15 cellular contexts compared by ENCODE assay signal in the genomic region with DNA sequence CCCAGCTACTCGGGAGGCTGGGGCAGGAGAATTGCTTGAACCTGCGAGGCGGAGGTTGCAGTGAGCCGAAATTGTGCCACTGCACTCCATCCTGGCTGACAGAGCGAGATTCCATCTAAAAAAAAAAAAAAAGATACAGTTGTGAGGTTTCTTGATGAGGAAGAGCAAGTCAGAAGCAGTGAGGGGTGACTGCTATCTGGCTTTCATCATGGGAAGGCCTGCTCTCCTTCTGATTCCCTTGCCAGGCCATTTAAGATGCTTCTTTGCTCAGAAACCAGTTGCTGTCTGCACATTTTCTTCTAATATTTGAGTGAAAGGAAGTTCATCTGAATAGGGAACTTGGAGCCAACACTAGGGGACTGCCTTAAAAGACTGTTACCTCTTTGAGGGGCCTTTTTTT.
"Had no signal": no experiment of that assay in that cellular context is flagged by ENCODE, and none has a peak within 500 bp of the region (broad histone marks: within the 10 kb centered on the region; RNA-seq: fewer than 3 reads in every experiment).

No MANE protein-coding gene starts in this region.

- DNase-seq: activated CD8-positive, alpha-beta memory T cell treated with anti-CD3 and anti-CD28 coated beads, Interleukin-2, amount 50 U/mL, for 4 hours; activated naive CD4-positive, alpha-beta T cell; colonic mucosa; effector CD4-positive, alpha-beta T cell; gastrocnemius medialis; posterior cingulate gyrus; substantia nigra; transverse colon had no signal

- H3K9me3 ChIP-seq: colonic mucosa, gastrocnemius medialis, right atrium auricular region, transverse colon had no signal

- H3K36me3 Mint-ChIP-seq: mesothelial cell of epicardium had no signal

- H3K4me1 ChIP-seq: colonic mucosa, gastrocnemius medialis had no signal

- H3K36me3 ChIP-seq: colonic mucosa, gastrocnemius medialis, right atrium auricular region, transverse colon had no signal

- H3K27ac ChIP-seq: colonic mucosa, gastrocnemius medialis, right atrium auricular region had no signal

- H3K4me3 Mint-ChIP-seq: activated T-helper 1 cell treated with anti-CD3 and anti-CD28 coated beads, Interleukin-12 subunit alpha, Interleukin-12 subunit beta, Interleukin-2, Interleukin-4 antibody, amounts not matched to agents 30 ng/mL and 10 ng/mL and 1 ng/mL, durations not matched to agents 14 hours and 24 hours and 36 hours; mesothelial cell of epicardium; T-helper 2 cell treated with Interferon-gamma antibody and Interleukin-4, amounts not matched to agents 5 μg/mL and 100 μg/mL, for 36 hours had no signal

- H3K9me3 Mint-ChIP-seq: mesothelial cell of epicardium; T-helper 2 cell treated with Interferon-gamma antibody and Interleukin-4, amounts not matched to agents 5 μg/mL and 100 μg/mL, for 36 hours had no signal

- H3K27me3 ChIP-seq: colonic mucosa, gastrocnemius medialis, right atrium auricular region, transverse colon had no signal

- ATAC-seq: activated CD4-positive, CD25-positive, alpha-beta regulatory T cell treated with anti-CD3 and anti-CD28 coated beads, Interleukin-2, amount 50 U/mL, for 24 hours; gastrocnemius medialis; SK-N-SH treated with all-trans-retinoic acid at 6 μM for 48 hours had no signal

- H3K4me1 Mint-ChIP-seq: mesothelial cell of epicardium had no signal

- H3K27ac Mint-ChIP-seq: mesothelial cell of epicardium; T-helper 2 cell treated with Interferon-gamma antibody and Interleukin-4, amounts not matched to agents 5 μg/mL and 100 μg/mL, for 36 hours had no signal

- H3K4me3 ChIP-seq: colonic mucosa, gastrocnemius medialis, right atrium auricular region, skin epidermis, transverse colon had no signal
